ENCODE assay signal across 11 cellular contexts in the genomic region with DNA sequence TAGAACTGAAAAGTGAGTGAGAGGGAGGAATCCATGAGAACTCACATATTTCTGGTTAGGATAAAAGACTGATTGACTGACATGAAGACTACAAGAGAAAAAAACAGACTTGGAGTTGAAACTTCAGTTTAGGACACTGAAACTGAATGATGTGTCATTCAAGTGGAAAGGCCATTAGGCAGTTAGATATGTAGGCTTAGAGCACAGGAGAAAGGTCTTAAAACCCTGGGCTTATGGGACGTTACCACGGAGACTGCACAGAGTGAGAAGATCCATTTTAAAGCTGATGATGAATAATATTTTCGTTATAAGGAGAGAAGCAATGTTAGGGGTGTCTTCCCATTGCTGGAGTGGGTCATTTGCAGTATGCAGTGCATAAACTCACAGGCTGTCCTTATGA.
DNase-seq lines count a peak whose midpoint lies in the region; ATAC-seq, FAIRE-seq and TF ChIP-seq lines count a peak whose summit lies in the region.
"Had no signal": no experiment of that assay in that cellular context is flagged by ENCODE, and none has a peak within 500 bp of the region (broad histone marks: within the 10 kb centered on the region; RNA-seq: fewer than 3 reads in every experiment).

No MANE protein-coding gene starts in this region.

- in situ Hi-C loops in K562 (cut with MboI): no loop called here

- peak in 1 of 4 experiments; percentile 30 for DNase-seq in K562 (ENCODE audit: extremely low read depth in 1 of 4, low spot score in 3 of 4)
- no peak for DNase-seq in immature natural killer cell
- DNase-seq: activated CD4-positive, alpha-beta T cell treated with anti-CD3 and anti-CD28 coated beads, Interleukin-2, amount 50 U/mL, for 1 hour; aorta had no signal

- H3K79me2 ChIP-seq in K562 (ENCODE audit: control insufficient read depth, insufficient read depth, low read length): no peaks in the 10 kb centered on the region; the same call in 2 of the 3 replicates

- H3K9me3 Mint-ChIP-seq in nephron (no peaks in the 10 kb centered on the region), immature natural killer cell (no peaks in the 10 kb centered on the region)

- no peaks in the 10 kb centered on the region for H4K20me1 ChIP-seq in K562 (replicated peaks; ENCODE audit: control insufficient read depth, insufficient read depth, low read length)

- no peak for TF ChIP-seq CTCF in K562 (IDR thresholded peaks at IDR 0.05 in 2 of 3, conservative IDR thresholded peaks at IDR 0.05 in 1 of 3; ENCODE audit: insufficient read depth in 2 of 3, low read depth in 1 of 3, low read length in 3 of 3)
- no peak for TF ChIP-seq CTCF in nephron (IDR thresholded peaks at IDR 0.05; ENCODE audit: unreplicated experiment in 3 of 3)

- peak; percentile 57 for FAIRE-seq in K562 (lab: Jason Lieb, UNC)

- peak overlapping the region; percentile 62; the same call in 2 of the 3 replicates for H3K27ac ChIP-seq in K562 (ENCODE audit: extremely low read depth, low read depth, low read length)
- H3K27ac ChIP-seq: SK-N-MC had no signal

- no peak for TF ChIP-seq POLR2A in K562 (conservative IDR thresholded peaks at IDR 0.05)

- no peaks in the 10 kb centered on the region for H3K36me3 Mint-ChIP-seq in nephron (ENCODE audit: low read depth)
- H3K36me3 Mint-ChIP-seq in immature natural killer cell: peaks cover 0 to 6% (median 0%) of the 10 kb centered on the region in 3 donors

- H3K4me1 ChIP-seq in K562 (replicated peaks in 1 of 2; ENCODE audit: control insufficient read depth in 2 of 2, insufficient read depth in 2 of 2, low read length in 2 of 2): peaks cover 4 to 42% of the 10 kb centered on the region in 2 experiments

- TF ChIP-seq EP300 in K562 (IDR thresholded peaks at IDR 0.05; ENCODE audit: low read length): no peak

- H3K9ac ChIP-seq in K562 (ENCODE audit: insufficient read depth in 1 of 2, low read depth in 2 of 2, low read length in 2 of 2): no peak overlapping the region

- no peaks in the 10 kb centered on the region for H3K9me3 ChIP-seq in K562 (replicated peaks; ENCODE audit: control insufficient read depth, insufficient read depth, low read depth, low read length)

- POLR2A ChIA-PET in K562 (lab: Yijun Ruan, JAX): interaction anchor here (1.1 to 1.7 kb wide), 3 partner anchors 13 to 21 kb away, joined by 3 to 6 read pairs (median 3); no protein-coding TSS in a partner anchor

- no peaks in the 10 kb centered on the region for H3K27me3 ChIP-seq in K562 (ENCODE audit: control insufficient read depth in 2 of 2, insufficient read depth in 2 of 2, low read length in 2 of 2)

- H3K27ac Mint-ChIP-seq in nephron (peak overlapping the region; percentile 7 to 82 (median 17)), immature natural killer cell (peak overlapping the region in 1 of 6 donors; percentile 9)

- no peak for TF ChIP-seq RAD21 in K562 (CRISPR knock-in tag; conservative IDR thresholded peaks at IDR 0.05 in 1 of 2, IDR thresholded peaks at IDR 0.05 in 1 of 2)

- H3K9me1 ChIP-seq in K562 (ENCODE audit: control insufficient read depth, insufficient read depth, low read length): no peaks in the 10 kb centered on the region

- no peak overlapping the region for H3K4me3 ChIP-seq in K562
- H3K4me3 ChIP-seq: SK-N-MC had no signal

- BruUV-seq in K562 (replicated peaks; lab: Mats Ljungman, UMichigan): no TSS peak

- ATAC-seq in GM18502 (IDR thresholded peaks at IDR 0.05; ENCODE audit: poor library complexity, unreplicated experiment): peak; percentile 35
- peak; percentile 43 for ATAC-seq in HG02885 (IDR thresholded peaks at IDR 0.05; ENCODE audit: poor library complexity, unreplicated experiment)
- peak; percentile 47 for ATAC-seq in K562
- ATAC-seq in HG03565 (IDR thresholded peaks at IDR 0.05; ENCODE audit: unreplicated experiment): no peak
- ATAC-seq in HG03342 (IDR thresholded peaks at IDR 0.05; ENCODE audit: unreplicated experiment): no peak
- no peak for ATAC-seq in GM19023 (IDR thresholded peaks at IDR 0.05; ENCODE audit: unreplicated experiment)

- H3K4me3 Mint-ChIP-seq in nephron (no peak overlapping the region), immature natural killer cell (no peak overlapping the region)

- H3K36me3 ChIP-seq in K562 (ENCODE audit: control insufficient read depth, insufficient read depth, low read length): no peaks in the 10 kb centered on the region

- intact Hi-C loops in K562 (cut with micrococcal nuclease): loop anchor here (5.0 kb wide), 1 partner anchor 63 kb away; a partner anchor contains a TSS

- H3K4me2 ChIP-seq in K562 (ENCODE audit: insufficient read depth, low read length): peak overlapping the region; percentile 35

- peak overlapping the region; percentile 37; the same call in 1 of the 2 replicates for H2AFZ ChIP-seq in K562 (ENCODE audit: low read depth, low read length)

- WGBS in K562 (ENCODE audit: insufficient coverage, low coverage, missing lambda C conversion rate): 3% methylated on average over 3 of the region's 3 CpGs

- H3K4me1 Mint-ChIP-seq in nephron: peaks cover 26% of the 10 kb centered on the region
- peaks cover 17 to 38% of the 10 kb centered on the region in 2 donors for H3K4me1 Mint-ChIP-seq in immature natural killer cell

- CTCF ChIA-PET in K562 (lab: Yijun Ruan, JAX; ENCODE audit: low intra/inter-chr PET ratio): no interaction called here

- H3K27me3 Mint-ChIP-seq in nephron (ENCODE audit: low read depth): no peaks in the 10 kb centered on the region
- H3K27me3 Mint-ChIP-seq in immature natural killer cell (ENCODE audit: low read depth in 3 of 3): peaks cover 0 to 1% (median 0%) of the 10 kb centered on the region in 3 donors

TF ChIP-seq in K562, 482 proteins besides CTCF, POLR2A, EP300 and RAD21:
- no peak for TF ChIP-seq RBM39 (optimal IDR thresholded peaks at IDR 0.05; ENCODE audit: low read depth, low read length)
- TF ChIP-seq, protein P1, sequence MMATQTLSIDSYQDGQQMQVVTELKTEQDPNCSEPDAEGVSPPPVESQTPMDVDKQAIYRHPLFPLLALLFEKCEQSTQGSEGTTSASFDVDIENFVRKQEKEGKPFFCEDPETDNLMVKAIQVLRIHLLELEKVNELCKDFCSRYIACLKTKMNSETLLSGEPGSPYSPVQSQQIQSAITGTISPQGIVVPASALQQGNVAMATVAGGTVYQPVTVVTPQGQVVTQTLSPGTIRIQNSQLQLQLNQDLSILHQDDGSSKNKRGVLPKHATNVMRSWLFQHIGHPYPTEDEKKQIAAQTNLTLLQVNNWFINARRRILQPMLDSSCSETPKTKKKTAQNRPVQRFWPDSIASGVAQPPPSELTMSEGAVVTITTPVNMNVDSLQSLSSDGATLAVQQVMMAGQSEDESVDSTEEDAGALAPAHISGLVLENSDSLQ (IDR thresholded peaks at IDR 0.05): peak; percentile 80
- TF ChIP-seq HDGF (IDR thresholded peaks at IDR 0.05): 0 out of 2 replicates have a peak, but pooled peaks have one; percentile 34
- peak; percentile 50 for TF ChIP-seq RFX1 (IDR thresholded peaks at IDR 0.05)
- peak; percentile 12 for TF ChIP-seq ZNF316 (IDR thresholded peaks at IDR 0.05)
- no peak for TF ChIP-seq RBM17 (IDR thresholded peaks at IDR 0.05; ENCODE audit: borderline replicate concordance, low read depth, low read length)

Comparison
In these comparisons a context has a peak if more than half of its experiments do, and no peak if none do; other contexts are left out.
1. ATAC-seq: peak in GM18502 (single experiment), HG02885 (single experiment) and K562 (single experiment); none in HG03565 (single experiment), HG03342 (single experiment) and GM19023 (single experiment).